Comparison of ENCODE assay signal across 13 cellular contexts in the genomic region with DNA sequence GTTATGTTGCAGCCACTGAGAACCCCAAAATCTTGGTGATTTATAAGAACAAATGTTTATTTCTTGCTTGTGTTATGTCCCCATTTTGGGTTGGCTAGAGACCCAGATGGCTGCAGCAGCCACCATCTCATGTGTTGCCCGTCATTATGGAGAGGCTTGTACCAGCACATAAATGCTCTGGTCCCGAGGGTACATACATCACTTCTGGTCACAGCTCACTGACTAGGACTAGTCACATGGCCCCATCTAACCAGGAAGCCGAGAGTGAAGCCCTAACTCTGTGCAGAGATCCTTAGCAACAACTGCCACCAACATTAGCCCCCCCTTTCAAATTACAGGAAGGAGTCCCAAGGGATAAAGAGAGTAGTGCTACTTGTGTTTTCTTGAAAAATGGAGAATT. TPM values are rescaled to one million over a fixed set of nuclear protein-coding genes. Genes with fewer than 3 reads are reported as not detected.
DNase-seq lines count a peak whose midpoint lies in the region; ATAC-seq, FAIRE-seq and TF ChIP-seq lines count a peak whose summit lies in the region.
"Had no signal": no experiment of that assay in that cellular context is flagged by ENCODE, and none has a peak within 500 bp of the region (broad histone marks: within the 10 kb centered on the region; RNA-seq: fewer than 3 reads in every experiment).

No MANE protein-coding gene starts in this region.

- SMC1A ChIA-PET in GM12878 (lab: Charles Lee; ENCODE audit: uncharacterized antibody, unreplicated experiment): interaction anchor here (1.3 kb wide), 1 partner anchor 25 kb away, joined by 3 read pairs; no protein-coding TSS in a partner anchor

- 21% methylated on average over 3 of the region's 3 CpGs for WGBS in GM12878 (ENCODE audit: insufficient coverage, insufficient replicate concordance, low lambda C conversion rate, missing lambda C conversion rate)
- 76% methylated on average over 3 of the region's 3 CpGs for WGBS in right cardiac atrium
- 92% methylated on average over 3 of the region's 3 CpGs for WGBS in smooth muscle cell (ENCODE audit: low lambda C conversion rate)

- DNase-seq in GM12892 (ENCODE audit: insufficient read length) (no peak), GM12878 (ENCODE audit: low read depth, low spot score) (no peak), right cardiac atrium (no peak), lower lobe of right lung (no peak), NOMO-1 treated with dmso at 0.1 percent for 144 hours (lab: John Stamatoyannopoulos, UW; ENCODE audit: unreplicated experiment) (no peak), smooth muscle cell (lab: John Stamatoyannopoulos, UW; ENCODE audit: unreplicated experiment) (no peak)
- DNase-seq: caudate nucleus, DND-41, head of caudate nucleus had no signal

- H3K79me2 ChIP-seq in GM12878 (ENCODE audit: control insufficient read depth, insufficient read depth, low read length): no peaks in the 10 kb centered on the region; the same call in 1 of the 2 replicates
- peaks cover 4% of the 10 kb centered on the region for H3K79me2 ChIP-seq in smooth muscle cell (ENCODE audit: low read depth)

- no peak for TF ChIP-seq RAD21 in GM12878 (IDR thresholded peaks at IDR 0.05; ENCODE audit: insufficient read depth, low read depth, low read length)

- no peak overlapping the region for H3K9ac ChIP-seq in GM12878 (ENCODE audit: control insufficient read depth, insufficient read depth, low read length)
- no peak overlapping the region for H3K9ac ChIP-seq in smooth muscle cell (ENCODE audit: low read depth)

- H3K36me3 ChIP-seq in GM12878 (ENCODE audit: control insufficient read depth in 2 of 2, insufficient read depth in 2 of 2, low read length in 1 of 2) (no peaks in the 10 kb centered on the region; a peak in 1 of 4 replicates), lower lobe of right lung (peaks cover 38% of the 10 kb centered on the region), smooth muscle cell (ENCODE audit: low read depth) (peaks cover 4% of the 10 kb centered on the region)

- ATAC-seq in GM21447 (IDR thresholded peaks at IDR 0.05; ENCODE audit: unreplicated experiment) (peak; percentile 74), HG03520 (IDR thresholded peaks at IDR 0.05; ENCODE audit: unreplicated experiment) (peak; percentile 69), GM12878 (peak; percentile 96), right cardiac atrium (no peak), lower lobe of right lung (no peak)

- peaks cover 20% of the 10 kb centered on the region for H3K4me1 ChIP-seq in GM12878 (ENCODE audit: control insufficient read depth, insufficient read depth, low read length)
- H3K4me1 ChIP-seq in right cardiac atrium (ENCODE audit: control insufficient read depth, insufficient read depth, low read length): peaks cover 2% of the 10 kb centered on the region
- no peaks in the 10 kb centered on the region for H3K4me1 ChIP-seq in lower lobe of right lung
- H3K4me1 ChIP-seq in smooth muscle cell (ENCODE audit: low read depth): no peaks in the 10 kb centered on the region
- H3K4me1 ChIP-seq: tibial nerve had no signal

- H3K27me3 ChIP-seq in GM12878 (replicated peaks in 1 of 2; ENCODE audit: control insufficient read depth in 2 of 2, insufficient read depth in 2 of 2, low read length in 1 of 2) (no peaks in the 10 kb centered on the region), right cardiac atrium (ENCODE audit: control insufficient read depth, insufficient read depth) (no peaks in the 10 kb centered on the region), lower lobe of right lung (ENCODE audit: low read depth) (no peaks in the 10 kb centered on the region), smooth muscle cell (ENCODE audit: low read depth) (no peaks in the 10 kb centered on the region)
- H3K27me3 ChIP-seq: tibial nerve had no signal

- no peak overlapping the region for H3K4me2 ChIP-seq in GM12878 (ENCODE audit: control insufficient read depth, insufficient read depth)
- no peak overlapping the region for H3K4me2 ChIP-seq in smooth muscle cell

- BruUV-seq in GM12878 (replicated peaks; lab: Mats Ljungman, UMichigan): no TSS peak

- RAD21 ChIA-PET in GM12878 (lab: Charles Lee; ENCODE audit: unreplicated experiment): no interaction called here

- H4K20me1 ChIP-seq in GM12878 (ENCODE audit: control insufficient read depth, insufficient read depth) (no peaks in the 10 kb centered on the region), smooth muscle cell (ENCODE audit: low read depth) (no peaks in the 10 kb centered on the region)

- TF ChIP-seq CTCF in GM12878 (IDR thresholded peaks at IDR 0.05 in 2 of 3, conservative IDR thresholded peaks at IDR 0.05 in 1 of 3; ENCODE audit: control insufficient read depth in 2 of 3, extremely low read depth in 1 of 3, insufficient read depth in 1 of 3, low read depth in 3 of 3, low read length in 3 of 3) (no peak), lower lobe of right lung (IDR thresholded peaks at IDR 0.05) (no peak), smooth muscle cell (IDR thresholded peaks at IDR 0.05; ENCODE audit: borderline replicate concordance, insufficient read depth, poor library complexity, severe bottlenecking) (no peak)

- FAIRE-seq in GM12892 (lab: Jason Lieb, UNC) (peak; percentile 64), GM12878 (lab: Jason Lieb, UNC) (peak; percentile 23)
- FAIRE-seq: H54 had no signal

- no peak for TF ChIP-seq EP300 in GM12878 (IDR thresholded peaks at IDR 0.05; ENCODE audit: borderline replicate concordance in 1 of 2, control insufficient read depth in 1 of 2, low read depth in 2 of 2, low read length in 2 of 2)

- CTCF ChIA-PET in GM12878 (lab: Yijun Ruan, JAX): interaction anchor here (0.7 kb wide), 2 partner anchors 10 to 1360 kb away, joined by 3 read pairs; no protein-coding TSS in a partner anchor

- H3K4me3 ChIP-seq in GM12878: no peak overlapping the region
- H3K4me3 ChIP-seq in right cardiac atrium (ENCODE audit: low read length): no peak overlapping the region
- no peak overlapping the region for H3K4me3 ChIP-seq in lower lobe of right lung
- H3K4me3 ChIP-seq in smooth muscle cell: no peak overlapping the region
- H3K4me3 ChIP-seq: tibial nerve had no signal

- TF ChIP-seq POLR2A in GM12892 (IDR thresholded peaks at IDR 0.05; ENCODE audit: low read depth, low read length) (no peak), GM12878 (IDR thresholded peaks at IDR 0.05; ENCODE audit: low read depth, low read length) (no peak)

- POLR2A ChIA-PET in GM12878 (lab: Charles Lee): no interaction called here

- H3K27ac ChIP-seq in GM12878 (ENCODE audit: control insufficient read depth, insufficient read depth) (no peak overlapping the region; the same call in 1 of the 2 replicates), right cardiac atrium (ENCODE audit: low read length) (no peak overlapping the region), lower lobe of right lung (no peak overlapping the region), smooth muscle cell (ENCODE audit: low read depth) (no peak overlapping the region)
- H3K27ac ChIP-seq: tibial nerve had no signal

- H3K9me3 ChIP-seq in GM12878 (replicated peaks; ENCODE audit: control insufficient read depth, insufficient read depth, low read length) (no peaks in the 10 kb centered on the region), right cardiac atrium (ENCODE audit: control insufficient read depth, low read length) (no peaks in the 10 kb centered on the region), lower lobe of right lung (no peaks in the 10 kb centered on the region), smooth muscle cell (replicated peaks; ENCODE audit: low read depth) (no peaks in the 10 kb centered on the region)
- H3K9me3 ChIP-seq: tibial nerve had no signal

- peaks cover 12% of the 10 kb centered on the region for H3F3A ChIP-seq in smooth muscle cell (ENCODE audit: low read depth)

- in situ Hi-C loops in GM12878 (cut with MboI): no loop called here

- intact Hi-C loops in GM12878 (cut with micrococcal nuclease; ENCODE audit: unreplicated experiment) (no loop called here), right cardiac atrium (cut with DNase I) (no loop called here), lower lobe of right lung (cut with DNase I) (no loop called here)

- H2AFZ ChIP-seq in GM12878 (ENCODE audit: control insufficient read depth, low read depth, low read length) (peak overlapping the region; percentile 78), smooth muscle cell (ENCODE audit: low read depth) (no peak overlapping the region)

TF ChIP-seq in GM12878, 131 proteins besides CTCF, POLR2A, EP300 and RAD21 (continues in another document):
- TF ChIP-seq SREBF1 (IDR thresholded peaks at IDR 0.05; ENCODE audit: low read length) (no peak), YY1 (IDR thresholded peaks at IDR 0.05; ENCODE audit: low read depth, low read length) (peak; percentile 75), PAX5 (IDR thresholded peaks at IDR 0.05; ENCODE audit: borderline replicate concordance, low read depth, low read length) (peak; percentile 83), HDAC6 (IDR thresholded peaks at IDR 0.05; ENCODE audit: unreplicated experiment) (no peak)
- TF ChIP-seq, protein P1, sequence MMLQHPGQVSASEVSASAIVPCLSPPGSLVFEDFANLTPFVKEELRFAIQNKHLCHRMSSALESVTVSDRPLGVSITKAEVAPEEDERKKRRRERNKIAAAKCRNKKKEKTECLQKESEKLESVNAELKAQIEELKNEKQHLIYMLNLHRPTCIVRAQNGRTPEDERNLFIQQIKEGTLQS (IDR thresholded peaks at IDR 0.05; ENCODE audit: borderline replicate concordance, extremely low read depth, low read depth, low read length): peak; percentile 36; the same call in 1 of the 2 replicates

RNA-seq across cellular contexts. Expression of a gene that starts 25.5 kb away (rescaled TPM):
- 11.7 TPM for polyA plus RNA-seq in GM12892 (2012; ENCODE audit: missing spikeins)
- 27.6 and 29.8 TPM in 2 replicates for total RNA-seq in GM12878 (2013; cell fraction: nucleolus; rRNA removed)
- total RNA-seq in GM12878 (2014; rRNA removed) (19.3 and 22.6 TPM in 2 replicates), GM12878 (2014; rRNA removed; fragmentation: Illumina TruSeq; extraction: Trizol) (19.0 and 19.8 TPM in 2 replicates), GM12878 (2021) (20.4 and 21.5 TPM in 2 replicates), right cardiac atrium (10 to 100 TPM; 19.1 to 37.8 (median 21.7) TPM), lower lobe of right lung (42.8 TPM), smooth muscle cell (25.7 and 28.3 TPM in 2 replicates)
- polyA plus RNA-seq in GM12878 (2011; ENCODE audit: low read depth): 6.3 TPM
- polyA plus RNA-seq in GM12878 (2011; rRNA removed) (30.0 and 38.5 TPM in 2 replicates), GM12878 (2014; fragmentation: Illumina TruSeq; extraction: Trizol) (26.4 and 33.0 TPM in 2 replicates), GM12878 (2014; fragmentation: Nextera tagmentation; extraction: Ambion mirVana) (1 to 10 TPM; 9.1 to 9.6 TPM), GM12878 (2014; rRNA removed) (15.2 and 17.4 TPM in 2 replicates), GM12878 (2016; fragmentation: Nextera tagmentation; extraction: Ambion mirVana) (10 to 100 TPM; 17.7 to 18.6 TPM), right cardiac atrium (11.8 TPM), smooth muscle cell (9.5 and 12.3 TPM in 2 replicates)
- 14.9 and 15.2 TPM in 2 replicates for polyA plus RNA-seq in GM12878 (2011; cell fraction: cytosol; rRNA removed)
- 11.8 and 12.6 TPM in 2 replicates for polyA plus RNA-seq in GM12878 (2011; cell fraction: nucleus; rRNA removed)
- polyA plus RNA-seq in GM12878 (2012): 8.4 and 8.9 TPM in 2 replicates
- polyA minus RNA-seq in GM12878 (2011; rRNA and poly(A)+ RNA removed): 30.1 and 58.3 TPM in 2 replicates
- 10.6 and 13.0 TPM in 2 replicates for polyA minus RNA-seq in GM12878 (2011; cell fraction: cytosol; rRNA and poly(A)+ RNA removed)
- polyA minus RNA-seq in GM12878 (2011; cell fraction: nucleus; rRNA and poly(A)+ RNA removed): 7.6 and 14.9 TPM in 2 replicates

Comparison
In these comparisons a context has a peak if more than half of its experiments do, and no peak if none do; other contexts are left out.
1. ATAC-seq: peak in GM21447 (single experiment), HG03520 (single experiment) and GM12878 (single experiment); none in right cardiac atrium (0 of 2) and lower lobe of right lung (0 of 2).